8 cellular contexts compared by ENCODE assay signal in genomic region chr1:176843352-176844297, GRCh38.
DNase-seq lines count a peak whose midpoint lies in the region; ATAC-seq lines count a peak whose summit lies in the region.

No MANE protein-coding gene starts in this region.

- no peaks in the 10 kb centered on the region for H3K79me2 ChIP-seq in mesendoderm (ENCODE audit: control insufficient read depth, insufficient read depth, low read length)

- no peak overlapping the region for H4K5ac ChIP-seq in mesendoderm (ENCODE audit: low read length)

- no peaks in the 10 kb centered on the region for H3K36me3 ChIP-seq in mesendoderm (ENCODE audit: control insufficient read depth, insufficient read depth, low read length)

- no peak overlapping the region for H4K8ac ChIP-seq in mesendoderm (ENCODE audit: low read depth, low read length)

- H3K4me2 ChIP-seq in mesendoderm (ENCODE audit: low read length), result no peak overlapping the region

- peak; percentile 23 to 74 for DNase-seq in NCI-H524 (lab: John Stamatoyannopoulos, UW)
- DNase-seq in NCI-H524 treated with DMSO at 0.1 percent for 48 hours (lab: John Stamatoyannopoulos, UW), result no peak
- DNase-seq in NCI-H446 treated with DMSO at 0.1 percent for 48 hours (lab: John Stamatoyannopoulos, UW), result peak; percentile 55
- peak; percentile 20 for DNase-seq in dermis blood vessel endothelial cell
- peak; percentile 63 for DNase-seq in mesendoderm
- DNase-seq in left colon, result no peak
- no peak for DNase-seq in CD1c-positive myeloid dendritic cell (ENCODE audit: extremely low spot score)

- H3K27ac ChIP-seq in mesendoderm (ENCODE audit: low read depth, low read length), result no peak overlapping the region

- no peak overlapping the region for H2BK120ac ChIP-seq in mesendoderm (ENCODE audit: low read depth, low read length)

- H3K4me1 ChIP-seq in mesendoderm (ENCODE audit: control insufficient read depth, low read depth, low read length), result no peaks in the 10 kb centered on the region

- intact Hi-C loops in left colon (cut with DNase I, micrococcal nuclease), result loop anchor here in 1 of 2 donors (10.0 kb wide), 1 partner anchor 149 kb away; no protein-coding TSS in a partner anchor

- no peaks in the 10 kb centered on the region for H3K27me3 ChIP-seq in mesendoderm (ENCODE audit: insufficient read depth, low read length, poor library complexity)

- H3K9ac ChIP-seq in mesendoderm (ENCODE audit: low read length), result no peak overlapping the region

- no peak overlapping the region for H2BK15ac ChIP-seq in mesendoderm (replicated peaks; ENCODE audit: low read depth)

- no peak for ATAC-seq in left colon
- no peak for ATAC-seq in HG03175 (IDR thresholded peaks at IDR 0.05; ENCODE audit: unreplicated experiment)

- no peak overlapping the region for H3K56ac ChIP-seq in mesendoderm (ENCODE audit: low read length)

- no peak overlapping the region for H3K18ac ChIP-seq in mesendoderm (ENCODE audit: low read length)

- H3K4me3 ChIP-seq in mesendoderm (ENCODE audit: low read length), result no peak overlapping the region

- no peak overlapping the region for H3K4ac ChIP-seq in mesendoderm (ENCODE audit: low read depth, low read length)

- H2BK5ac ChIP-seq in mesendoderm (ENCODE audit: low read length), result no peak overlapping the region

- H3K79me1 ChIP-seq in mesendoderm (ENCODE audit: low read length), result no peaks in the 10 kb centered on the region

- WGBS in mesendoderm (ENCODE audit: extremely low coverage, insufficient coverage, low lambda C conversion rate), result no CpG with 5 or more reads among the region's 4 CpGs

- H2AK5ac ChIP-seq in mesendoderm (ENCODE audit: low read length), result no peak overlapping the region

- no peak overlapping the region for H3K23ac ChIP-seq in mesendoderm (ENCODE audit: low read length)

Comparison
In these comparisons a context has a peak if more than half of its experiments do, and no peak if none do; other contexts are left out.
1. DNase-seq: peak in NCI-H524 (2 of 2), NCI-H446 treated with DMSO at 0.1 percent for 48 hours (single experiment), dermis blood vessel endothelial cell (single experiment) and mesendoderm (single experiment); none in NCI-H524 treated with DMSO at 0.1 percent for 48 hours (single experiment), left colon (0 of 2) and CD1c-positive myeloid dendritic cell (single experiment).